16 cellular contexts compared by ENCODE assay signal in the genomic region with DNA sequence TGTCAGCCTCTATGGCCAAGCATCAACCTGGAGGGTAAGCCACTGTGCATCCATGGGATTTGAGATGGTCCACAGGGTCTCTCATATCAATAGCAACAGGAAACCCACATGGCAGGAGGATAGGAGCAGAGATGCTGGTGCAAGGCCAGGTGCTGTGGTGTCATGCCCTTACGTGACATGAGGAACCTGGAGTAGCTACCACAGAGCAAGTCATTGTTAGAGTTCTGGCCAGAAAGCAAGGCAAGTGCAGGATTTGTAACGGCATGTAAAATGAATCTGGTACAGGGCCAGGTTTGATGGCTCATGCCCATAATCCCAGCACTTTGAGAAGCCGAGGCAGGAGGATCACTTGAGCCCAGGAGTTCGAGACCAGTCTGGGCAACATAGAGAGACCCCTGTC. TPM values are rescaled to one million over a fixed set of nuclear protein-coding genes. Genes with fewer than 3 reads are reported as not detected.
A peak's percentile ranks its signal among the peaks of the same experiment; 100 is the strongest.
DNase-seq lines count a peak whose midpoint lies in the region; ATAC-seq and TF ChIP-seq lines count a peak whose summit lies in the region.
"Had no signal": no experiment of that assay in that cellular context is flagged by ENCODE, and none has a peak within 500 bp of the region (broad histone marks: within the 10 kb centered on the region; RNA-seq: fewer than 3 reads in every experiment).

No MANE protein-coding gene starts in this region.

- TF ChIP-seq CTCF in PC-9 (conservative IDR thresholded peaks at IDR 0.05), result no peak
- TF ChIP-seq CTCF in upper lobe of right lung (IDR thresholded peaks at IDR 0.05), result no peak

- intact Hi-C loops in PC-9 (cut with micrococcal nuclease; ENCODE audit: unreplicated experiment), result no loop called here
- intact Hi-C loops in upper lobe of right lung (cut with DNase I), result no loop called here

- peaks cover 27% of the 10 kb centered on the region for H3F3A ChIP-seq in PC-9 (ENCODE audit: insufficient read depth, low read depth)

- H3K36me3 ChIP-seq in PC-9 (ENCODE audit: low read depth), result no peaks in the 10 kb centered on the region
- no peaks in the 10 kb centered on the region for H3K36me3 ChIP-seq in duodenal mucosa (ENCODE audit: control insufficient read depth in 1 of 2, insufficient read depth in 2 of 2, low read length in 2 of 2)
- no peaks in the 10 kb centered on the region for H3K36me3 ChIP-seq in upper lobe of right lung
- H3K36me3 ChIP-seq: heart right ventricle, thyroid gland had no signal

- H3K9me3 ChIP-seq in PC-9 (ENCODE audit: insufficient read depth, low read depth) (no peaks in the 10 kb centered on the region), duodenal mucosa (ENCODE audit: control insufficient read depth in 1 of 2, low read length in 2 of 2) (no peaks in the 10 kb centered on the region), upper lobe of right lung (no peaks in the 10 kb centered on the region)
- H3K9me3 ChIP-seq: heart right ventricle, thyroid gland had no signal

- ATAC-seq in upper lobe of right lung (peak; percentile 24), GM18907 (IDR thresholded peaks at IDR 0.05; ENCODE audit: unreplicated experiment) (no peak), GM19463 (IDR thresholded peaks at IDR 0.05; ENCODE audit: unreplicated experiment) (no peak), GM19324 (IDR thresholded peaks at IDR 0.05; ENCODE audit: low FRiP score, unreplicated experiment) (no peak)

- H3K4me1 ChIP-seq in PC-9 (replicated peaks; ENCODE audit: insufficient read depth) (peaks cover 46% of the 10 kb centered on the region), duodenal mucosa (ENCODE audit: control insufficient read depth in 1 of 2, insufficient read depth in 2 of 2, low read length in 2 of 2) (peaks cover 7 to 8% of the 10 kb centered on the region in 2 donors), upper lobe of right lung (peaks cover under 1% of the 10 kb centered on the region)

- H3K27me3 ChIP-seq in PC-9 (ENCODE audit: insufficient read depth, low read depth) (no peaks in the 10 kb centered on the region), duodenal mucosa (ENCODE audit: control insufficient read depth in 1 of 2, insufficient read depth in 2 of 2, low read length in 2 of 2) (no peaks in the 10 kb centered on the region), upper lobe of right lung (no peaks in the 10 kb centered on the region)
- H3K27me3 ChIP-seq: heart right ventricle, thyroid gland had no signal

- peak overlapping the region; percentile 27 for H3K27ac Mint-ChIP-seq in activated CD4-positive, alpha-beta T cell treated with anti-CD3 and anti-CD28 coated beads, Interleukin-2, amount 10 ng/mL, durations not matched to agents 7 days and 5 days

- no peaks in the 10 kb centered on the region for H3K9me3 Mint-ChIP-seq in activated CD4-positive, alpha-beta T cell treated with anti-CD3 and anti-CD28 coated beads, Interleukin-2, amount 10 ng/mL, durations not matched to agents 7 days and 5 days

- CTCF ChIA-PET in activated CD4-positive, alpha-beta T cell treated with anti-CD3 and anti-CD28 coated beads, Interleukin-2, amount 10 ng/mL, durations not matched to agents 7 days and 5 days (lab: Charles Lee), result interaction anchor here (0.6 to 2.9 kb wide), 4 partner anchors 15 to 49 kb away, joined by 3 to 13 read pairs (median 4); a partner anchor contains a TSS
- CTCF ChIA-PET in PC-9 (lab: Charles Lee), result interaction anchor here (1.4 kb wide), 1 partner anchor 17 kb away, joined by 4 read pairs; no protein-coding TSS in a partner anchor

- H3K4me3 ChIP-seq in PC-9, result no peak overlapping the region
- H3K4me3 ChIP-seq in duodenal mucosa (ENCODE audit: low read depth in 1 of 2, low read length in 2 of 2), result no peak overlapping the region
- H3K4me3 ChIP-seq in upper lobe of right lung, result no peak overlapping the region
- H3K4me3 ChIP-seq: heart right ventricle, thyroid gland had no signal

- H4K20me1 ChIP-seq in PC-9 (ENCODE audit: insufficient read depth), result no peaks in the 10 kb centered on the region

- POLR2A ChIA-PET in activated CD4-positive, alpha-beta T cell treated with anti-CD3 and anti-CD28 coated beads, Interleukin-2, amount 10 ng/mL, durations not matched to agents 7 days and 5 days (lab: Charles Lee), result no interaction called here
- POLR2A ChIA-PET in PC-9 (lab: Charles Lee; ENCODE audit: unreplicated experiment), result interaction anchor here (0.5 to 0.8 kb wide), 4 partner anchors 88 to 489 kb away, joined by 3 to 12 read pairs (median 4); no protein-coding TSS in a partner anchor

- H3K4me2 ChIP-seq in PC-9, result peak overlapping the region; percentile 63

- H3K9ac ChIP-seq in duodenal mucosa (ENCODE audit: low read depth in 1 of 2, low read length in 2 of 2), result no peak overlapping the region

- no TSS peak for BruUV-seq in PC-9 (replicated peaks; lab: Mats Ljungman, UMichigan)

- no peaks in the 10 kb centered on the region for H3K36me3 Mint-ChIP-seq in activated CD4-positive, alpha-beta T cell treated with anti-CD3 and anti-CD28 coated beads, Interleukin-2, amount 10 ng/mL, durations not matched to agents 7 days and 5 days (ENCODE audit: low read depth)

- H3K4me3 Mint-ChIP-seq in activated CD4-positive, alpha-beta T cell treated with anti-CD3 and anti-CD28 coated beads, Interleukin-2, amount 10 ng/mL, durations not matched to agents 7 days and 5 days, result no peak overlapping the region

- no peaks in the 10 kb centered on the region for H3K79me2 ChIP-seq in PC-9 (ENCODE audit: low read depth)

- H3K27me3 Mint-ChIP-seq in activated CD4-positive, alpha-beta T cell treated with anti-CD3 and anti-CD28 coated beads, Interleukin-2, amount 10 ng/mL, durations not matched to agents 7 days and 5 days, result no peaks in the 10 kb centered on the region

- no peak for DNase-seq in activated CD4-positive, alpha-beta T cell treated with anti-CD3 and anti-CD28 coated beads, Interleukin-2, amount 10 ng/mL, durations not matched to agents 7 days and 5 days
- DNase-seq in activated CD4-positive, alpha-beta T cell treated with anti-CD3 and anti-CD28 coated beads for 4 hours, result no peak
- no peak for DNase-seq in PC-9
- DNase-seq in upper lobe of right lung, result no peak
- DNase-seq: aorta; erythroblast; NCI-H1105 treated with DMSO at 0.1 percent for 48 hours; NCI-H345; NK-92 treated with Interleukin-12 subunit alpha and Interleukin-12 subunit beta, amount 100 ng/mL, for 24 hours; right cardiac atrium; thyroid gland had no signal

- no peaks in the 10 kb centered on the region for H3K9me2 ChIP-seq in PC-9 (ENCODE audit: insufficient read depth)

- H3K4me1 Mint-ChIP-seq in activated CD4-positive, alpha-beta T cell treated with anti-CD3 and anti-CD28 coated beads, Interleukin-2, amount 10 ng/mL, durations not matched to agents 7 days and 5 days, result peaks cover 10% of the 10 kb centered on the region

- no peak overlapping the region for H2AFZ ChIP-seq in PC-9

- H3K27ac ChIP-seq in PC-9, result peak overlapping the region; percentile 74
- H3K27ac ChIP-seq in duodenal mucosa (ENCODE audit: low read depth, low read length), result peak overlapping the region; percentile 25
- H3K27ac ChIP-seq in upper lobe of right lung, result no peak overlapping the region
- H3K27ac ChIP-seq: thyroid gland had no signal

RNA-seq across cellular contexts. Expression of a gene that starts 14.8 kb away (rescaled TPM):
- 1 to 10 TPM; 1.1 to 2.1 TPM for total RNA-seq in activated CD4-positive, alpha-beta T cell treated with anti-CD3 and anti-CD28 coated beads, Interleukin-2, amount 10 ng/mL, durations not matched to agents 7 days and 5 days
- total RNA-seq in PC-9 (2021) (6.2 and 6.3 TPM in 2 replicates), upper lobe of right lung (3.6 TPM)

RNA-seq across cellular contexts. Expression of a gene that starts 50.8 kb away (rescaled TPM):
- total RNA-seq in activated CD4-positive, alpha-beta T cell treated with anti-CD3 and anti-CD28 coated beads, Interleukin-2, amount 10 ng/mL, durations not matched to agents 7 days and 5 days, result 100 to 1,000 TPM; 222 to 296 TPM
- total RNA-seq in PC-9 (2021), result 113 and 164 TPM in 2 replicates
- total RNA-seq in upper lobe of right lung, result 256 TPM
